In the genomic region with DNA sequence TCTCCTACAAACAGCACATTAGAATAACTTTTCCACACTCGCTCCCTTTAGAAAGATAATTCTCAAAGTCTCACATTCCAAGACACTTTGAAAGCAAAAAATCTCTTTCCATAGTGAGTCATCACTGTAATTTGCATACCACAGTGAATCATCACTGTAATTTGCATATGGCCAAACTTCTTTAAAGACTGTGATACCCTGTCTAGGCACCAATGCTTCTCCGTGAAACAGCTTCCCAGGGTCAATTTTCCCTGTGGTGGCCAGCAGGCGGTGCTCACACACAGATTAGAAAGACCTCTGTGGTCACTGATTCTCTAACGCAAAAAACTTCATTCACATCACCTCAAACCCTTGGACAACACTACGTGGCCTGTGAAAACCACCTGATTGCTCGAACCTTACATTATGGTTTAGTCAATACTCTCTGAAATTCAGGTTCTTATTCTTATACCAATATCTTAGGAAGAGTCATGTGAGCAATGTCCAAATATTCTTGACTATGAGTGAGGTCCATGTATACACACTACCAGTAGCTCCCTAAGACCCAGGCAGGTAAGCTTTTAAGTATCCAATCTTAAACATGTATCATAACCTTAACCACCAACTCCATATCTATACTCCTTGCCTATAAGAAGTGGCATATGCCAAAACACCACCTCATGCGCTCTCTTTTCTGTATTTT, we compare ENCODE assay signal across 8 cellular contexts.
DNase-seq lines count a peak whose midpoint lies in the region; ATAC-seq and TF ChIP-seq lines count a peak whose summit lies in the region.

No MANE protein-coding gene starts in this region.

- peaks cover 5% of the 10 kb centered on the region; the same call in 1 of the 2 replicates for H3K9me3 ChIP-seq in Panc1 (ENCODE audit: control insufficient read depth, insufficient read depth, low read depth, low read length)

- DNase-seq in AG09319 (ENCODE audit: extremely low read depth, low read depth) (peak; percentile 24), GM13976 (ENCODE audit: low spot score) (peak; percentile 25), Panc1 (ENCODE audit: low read depth, low spot score) (peak; percentile 24), astrocyte of the hippocampus (ENCODE audit: low read depth, low spot score) (peak; percentile 90), inferior parietal cortex (ENCODE audit: extremely low spot score) (peak; percentile 69)
- peak; percentile 22 to 32 for DNase-seq in stimulated activated CD4-positive, alpha-beta T cell treated with anti-CD3 and anti-CD28 coated beads, Interleukin-2, amount 100 ng/mL, for 48 hours
- DNase-seq in stimulated activated naive CD4-positive, alpha-beta T cell (lab: John Stamatoyannopoulos, UW) = no peak

- TF ChIP-seq CTCF in AG09319 (IDR thresholded peaks at IDR 0.05; ENCODE audit: low read depth, low read length) (peak; percentile 88), GM13976 (IDR thresholded peaks at IDR 0.05; ENCODE audit: borderline replicate concordance, control extremely low read depth, extremely low read depth, insufficient read depth, missing control alignments) (peak; percentile 69), Panc1 (IDR thresholded peaks at IDR 0.05) (peak; percentile 93)

- no peaks in the 10 kb centered on the region for H3K4me1 ChIP-seq in Panc1 (ENCODE audit: control insufficient read depth, insufficient read depth, low read length)

- 0 out of 2 replicates have a peak, but pooled peaks cover 2% of the 10 kb centered on the region for H3K27me3 ChIP-seq in Panc1 (ENCODE audit: control insufficient read depth, insufficient read depth, low read length)

- no TSS peak for BruUV-seq in Panc1 (replicated peaks; lab: Mats Ljungman, UMichigan)

- intact Hi-C loops in Panc1 (cut with micrococcal nuclease; ENCODE audit: unreplicated experiment) = loop anchor here (1.0 to 2.0 kb wide), 2 partner anchors 207 to 256 kb away; no protein-coding TSS in a partner anchor

- no peaks in the 10 kb centered on the region for H3K36me3 ChIP-seq in Panc1 (ENCODE audit: control insufficient read depth, insufficient read depth, low read length)

- no peak overlapping the region for H3K27ac ChIP-seq in Panc1 (ENCODE audit: low read length)

- H3K4me3 ChIP-seq in Panc1 (ENCODE audit: low read depth in 2 of 2, low read length in 2 of 2) = no peak overlapping the region

- POLR2A ChIA-PET in Panc1 (lab: Charles Lee) = interaction anchor here (0.5 kb wide), 1 partner anchor 347 kb away, joined by 22 read pairs; no protein-coding TSS in a partner anchor

- in situ Hi-C loops in GM13976 (cut with MboI; ENCODE audit: low sequenced_read_pairs, unreplicated experiment) (loop anchor here (25.0 kb wide), 1 partner anchor 249 kb away; no protein-coding TSS in a partner anchor), Panc1 (cut with HindIII; ENCODE audit: low pct_unique_long_range_greater_than_20kb, low sequenced_read_pairs) (no loop called here)

- CTCF ChIA-PET in Panc1 (lab: Charles Lee) = interaction anchor here (0.6 to 1.5 kb wide), 2 partner anchors 115 to 257 kb away, joined by 3 read pairs; no protein-coding TSS in a partner anchor

- ATAC-seq in HG03521 (IDR thresholded peaks at IDR 0.05; ENCODE audit: unreplicated experiment) (peak; percentile 69), Panc1 (peak; percentile 91)

Comparison
In these comparisons a context has a peak if more than half of its experiments do, and no peak if none do; other contexts are left out.
1. DNase-seq: peak in AG09319 (single experiment), GM13976 (single experiment), Panc1 (single experiment), astrocyte of the hippocampus (single experiment), inferior parietal cortex (single experiment) and stimulated activated CD4-positive, alpha-beta T cell treated with anti-CD3 and anti-CD28 coated beads, Interleukin-2, amount 100 ng/mL, for 48 hours (2 of 2); none in stimulated activated naive CD4-positive, alpha-beta T cell (0 of 6).
2. Peak in every context shown above with its lines, with median percentiles within 50 percentile points of each other: CTCF ChIP-seq.